1 cellular context compared by ENCODE assay signal in genomic region chrY:14231703-14232102, GRCh38.
TF ChIP-seq lines count a peak whose summit lies in the region.

No MANE protein-coding gene starts in this region.

TF ChIP-seq in H1, 55 proteins besides CTCF, POLR2A, EP300 and RAD21 (continued from another document):
- TF ChIP-seq TAF7 (optimal IDR thresholded peaks at IDR 0.05; ENCODE audit: borderline replicate concordance, low read depth, low read length) (no peak), CREB1 (IDR thresholded peaks at IDR 0.05) (no peak), PHF8 (conservative IDR thresholded peaks at IDR 0.05; ENCODE audit: low read depth, low read length) (no peak)
